Comparison of ENCODE assay signal across 16 cellular contexts in the genomic region with DNA sequence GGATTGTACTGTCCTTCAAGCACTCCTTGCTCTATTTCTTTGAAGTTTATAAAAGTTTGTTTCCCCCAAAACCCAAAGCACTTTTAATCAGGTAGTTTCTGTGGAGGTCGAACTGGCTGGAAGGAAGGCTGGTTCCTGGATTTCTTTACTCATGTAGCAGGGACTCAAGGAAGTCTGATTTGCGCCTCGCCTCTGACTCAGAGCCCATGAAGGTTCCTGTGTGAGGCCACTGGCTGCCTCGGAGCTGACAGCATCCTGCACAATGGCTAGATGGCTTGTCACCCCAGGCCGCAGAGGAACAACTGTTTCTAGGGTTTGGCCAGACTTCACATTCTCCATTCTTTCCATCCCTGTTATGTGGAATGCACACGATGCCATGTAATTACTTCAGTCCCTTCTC. TPM values are rescaled to one million over a fixed set of nuclear protein-coding genes. Genes with fewer than 3 reads are reported as not detected.
DNase-seq lines count a peak whose midpoint lies in the region; ATAC-seq, FAIRE-seq and TF ChIP-seq lines count a peak whose summit lies in the region.
"Had no signal": no experiment of that assay in that cellular context is flagged by ENCODE, and none has a peak within 500 bp of the region (broad histone marks: within the 10 kb centered on the region; RNA-seq: fewer than 3 reads in every experiment).

No MANE protein-coding gene starts in this region.

- in situ Hi-C loops in astrocyte of the cerebellum (cut with HindIII; ENCODE audit: low sequenced_read_pairs), result no loop called here

- no peak overlapping the region for H3K27ac Mint-ChIP-seq in activated naive CD4-positive, alpha-beta T cell treated with anti-CD3 and anti-CD28 coated beads, Interleukin-2, amount 50 U/mL, for 72 hours
- no peak overlapping the region for H3K27ac Mint-ChIP-seq in stimulated activated naive CD8-positive, alpha-beta T cell treated with anti-CD3 and anti-CD28 coated beads, Interleukin-15, amount 100 ng/mL, for 72 hours

- TF ChIP-seq CTCF in astrocyte of the cerebellum (IDR thresholded peaks at IDR 0.05; ENCODE audit: low read depth, low read length, missing control alignments) (no peak), foreskin keratinocyte (conservative IDR thresholded peaks at IDR 0.05) (no peak), psoas muscle (IDR thresholded peaks at IDR 0.05) (no peak)

- H3K4me3 ChIP-seq in astrocyte of the cerebellum (ENCODE audit: low read depth, low read length) (no peak overlapping the region), skeletal muscle cell (ENCODE audit: low read depth, low read length) (no peak overlapping the region), psoas muscle (no peak overlapping the region)
- H3K4me3 ChIP-seq: cardiac muscle cell, suprapubic skin had no signal

- H3K27me3 Mint-ChIP-seq in stimulated activated naive CD8-positive, alpha-beta T cell treated with anti-CD3 and anti-CD28 coated beads, Interleukin-15, amount 100 ng/mL, for 72 hours, result no peaks in the 10 kb centered on the region
- H3K27me3 Mint-ChIP-seq: CD4-positive, CD25-positive, alpha-beta regulatory T cell had no signal

- ATAC-seq in foreskin keratinocyte (peak; percentile 42), psoas muscle (no peak)
- ATAC-seq in activated naive CD4-positive, alpha-beta T cell treated with anti-CD3 and anti-CD28 coated beads, Interleukin-2, amount 50 U/mL, for 72 hours, result no peak
- no peak for ATAC-seq in stimulated activated naive CD8-positive, alpha-beta T cell treated with anti-CD3 and anti-CD28 coated beads, Interleukin-15, amount 100 ng/mL, for 72 hours
- ATAC-seq: esophagus mucosa had no signal

- H3K4me1 Mint-ChIP-seq in stimulated activated naive CD8-positive, alpha-beta T cell treated with anti-CD3 and anti-CD28 coated beads, Interleukin-15, amount 100 ng/mL, for 72 hours, result peaks cover 37% of the 10 kb centered on the region

- H3K9me3 Mint-ChIP-seq in activated naive CD4-positive, alpha-beta T cell treated with anti-CD3 and anti-CD28 coated beads, Interleukin-2, amount 50 U/mL, for 72 hours, result no peaks in the 10 kb centered on the region
- H3K9me3 Mint-ChIP-seq in stimulated activated naive CD8-positive, alpha-beta T cell treated with anti-CD3 and anti-CD28 coated beads, Interleukin-15, amount 100 ng/mL, for 72 hours, result no peaks in the 10 kb centered on the region
- H3K9me3 Mint-ChIP-seq: CD4-positive, CD25-positive, alpha-beta regulatory T cell had no signal

- DNase-seq in H54 (ENCODE audit: insufficient read length, low spot score), result peak; percentile 79
- peak; percentile 86 for DNase-seq in astrocyte of the cerebellum (ENCODE audit: low read depth)
- peak in 1 of 2 donors; percentile 17 for DNase-seq in foreskin keratinocyte
- peak; percentile 71 for DNase-seq in skeletal muscle cell (ENCODE audit: low read depth)
- no peak for DNase-seq in psoas muscle
- no peak for DNase-seq in cerebellum (ENCODE audit: low spot score)
- no peak for DNase-seq in activated naive CD4-positive, alpha-beta T cell treated with anti-CD3 and anti-CD28 coated beads, Interleukin-2, amount 50 U/mL, for 72 hours (ENCODE audit: low spot score in 2 of 2)
- no peak for DNase-seq in stimulated activated naive CD8-positive, alpha-beta T cell treated with anti-CD3 and anti-CD28 coated beads, Interleukin-15, amount 100 ng/mL, for 72 hours
- DNase-seq: activated effector memory CD4-positive, alpha-beta T cell treated with Interleukin-2 at 50 U/mL for 16 hours; CD4-positive, CD25-positive, alpha-beta regulatory T cell; HCEC 1CT; T-helper 2 cell had no signal

- H3K9me3 ChIP-seq in psoas muscle, result no peaks in the 10 kb centered on the region
- H3K9me3 ChIP-seq: suprapubic skin had no signal

- no peaks in the 10 kb centered on the region for H3K36me3 Mint-ChIP-seq in activated naive CD4-positive, alpha-beta T cell treated with anti-CD3 and anti-CD28 coated beads, Interleukin-2, amount 50 U/mL, for 72 hours

- H3K27ac ChIP-seq in foreskin keratinocyte (no peak overlapping the region), psoas muscle (no peak overlapping the region)
- H3K27ac ChIP-seq: cardiac muscle cell, suprapubic skin had no signal

- intact Hi-C loops in psoas muscle (cut with DNase I), result no loop called here

- H3K36me3 ChIP-seq in psoas muscle (ENCODE audit: insufficient read depth in 1 of 2, low read depth in 1 of 2), result peaks cover 0 to 18% of the 10 kb centered on the region in 2 donors
- H3K36me3 ChIP-seq: cardiac muscle cell had no signal

- H3K27me3 ChIP-seq in foreskin keratinocyte, result no peaks in the 10 kb centered on the region
- no peaks in the 10 kb centered on the region for H3K27me3 ChIP-seq in psoas muscle (ENCODE audit: insufficient read depth in 3 of 3, low read length in 2 of 3)
- H3K27me3 ChIP-seq: cardiac muscle cell, suprapubic skin had no signal

- WGBS in psoas muscle, 3 donors, result 64 to 79% (median 67%) methylated on average over 6 of the region's 6 CpGs

- FAIRE-seq in H54 (lab: Jason Lieb, UNC), result no peak

- no peak overlapping the region for H3K4me3 Mint-ChIP-seq in stimulated activated naive CD8-positive, alpha-beta T cell treated with anti-CD3 and anti-CD28 coated beads, Interleukin-15, amount 100 ng/mL, for 72 hours
- H3K4me3 Mint-ChIP-seq: CD4-positive, CD25-positive, alpha-beta regulatory T cell had no signal

- TF ChIP-seq POLR2A in H54 (IDR thresholded peaks at IDR 0.05; ENCODE audit: low read depth, low read length), result no peak

- H3K4me1 ChIP-seq in foreskin keratinocyte (no peaks in the 10 kb centered on the region), psoas muscle (no peaks in the 10 kb centered on the region)
- H3K4me1 ChIP-seq: suprapubic skin had no signal

RNA-seq across cellular contexts. Expression of a gene that starts 39.2 kb away (rescaled TPM):
- not detected in 2 replicates for total RNA-seq in foreskin keratinocyte
- not detected in 2 replicates for polyA plus RNA-seq in foreskin keratinocyte
- not detected for total RNA-seq in psoas muscle
- not detected for polyA plus RNA-seq in psoas muscle
- total RNA-seq in cerebellum, result not detected
- total RNA-seq in activated naive CD4-positive, alpha-beta T cell treated with anti-CD3 and anti-CD28 coated beads, Interleukin-2, amount 50 U/mL, for 72 hours, result not detected
- total RNA-seq: cardiac muscle cell; CD4-positive, CD25-positive, alpha-beta regulatory T cell; esophagus mucosa; skeletal muscle tissue; suprapubic skin had no signal
- polyA plus RNA-seq: cardiac muscle cell; CD4-positive, CD25-positive, alpha-beta regulatory T cell had no signal

RNA-seq across cellular contexts. Expression of a gene that starts 41.0 kb away (rescaled TPM):
- total RNA-seq in foreskin keratinocyte, result 30.9 and 33.1 TPM in 2 replicates
- 25.1 and 27.0 TPM in 2 replicates for polyA plus RNA-seq in foreskin keratinocyte
- total RNA-seq in psoas muscle, result 10 to 100 TPM; 19.6 to 40.5 (median 31.5) TPM
- polyA plus RNA-seq in psoas muscle, result 10 to 100 TPM; 17.9 to 26.6 (median 20.4) TPM
- total RNA-seq in cerebellum, result 48.2 TPM
- 10 to 100 TPM; 33.8 to 35.8 TPM for total RNA-seq in activated naive CD4-positive, alpha-beta T cell treated with anti-CD3 and anti-CD28 coated beads, Interleukin-2, amount 50 U/mL, for 72 hours

RNA-seq across cellular contexts. Expression of a gene that starts 41.2 kb away (rescaled TPM):
- total RNA-seq in foreskin keratinocyte (24.2 and 26.2 TPM in 2 replicates), psoas muscle (10 to 100 TPM in 3 of 4 donors, 1 to 10 TPM in 1; 9.0 to 16.2 (median 14.3) TPM), cerebellum (12.5 TPM)
- polyA plus RNA-seq in foreskin keratinocyte (23.6 and 24.6 TPM in 2 replicates), psoas muscle (10 to 100 TPM; 12.4 to 20.5 (median 15.7) TPM)
- 10 to 100 TPM in 1 of 2 donors, 1 to 10 TPM in 1; 7.2 to 14.8 TPM for total RNA-seq in activated naive CD4-positive, alpha-beta T cell treated with anti-CD3 and anti-CD28 coated beads, Interleukin-2, amount 50 U/mL, for 72 hours

Comparison
In these comparisons a context has a peak if more than half of its experiments do, and no peak if none do; other contexts are left out.
1. DNase-seq: peak in H54 (single experiment), astrocyte of the cerebellum (single experiment) and skeletal muscle cell (single experiment); none in psoas muscle (0 of 2), cerebellum (single experiment), activated naive CD4-positive, alpha-beta T cell treated with anti-CD3 and anti-CD28 coated beads, Interleukin-2, amount 50 U/mL, for 72 hours (0 of 2) and stimulated activated naive CD8-positive, alpha-beta T cell treated with anti-CD3 and anti-CD28 coated beads, Interleukin-15, amount 100 ng/mL, for 72 hours (0 of 2).